Comparison of ENCODE assay signal across 1 cellular context in genomic region chr16:1309888-1310831, GRCh38.
TF ChIP-seq lines count a peak whose summit lies in the region.

No MANE protein-coding gene starts in this region.

TF ChIP-seq in IMR-90, 13 proteins besides CTCF, POLR2A, EP300 and RAD21:
- TF ChIP-seq MAFK (IDR thresholded peaks at IDR 0.05; ENCODE audit: low read depth, low read length) (no peak), MXI1 (IDR thresholded peaks at IDR 0.05; ENCODE audit: borderline replicate concordance, low read depth, low read length) (peak; percentile 23; the same call in 1 of the 2 replicates), CEBPB (IDR thresholded peaks at IDR 0.05; ENCODE audit: low read depth, low read length) (peak; percentile 95), MAZ (IDR thresholded peaks at IDR 0.05; ENCODE audit: borderline replicate concordance, low read depth, low read length) (peak; percentile 83; the same call in 1 of the 2 replicates), USF2 (IDR thresholded peaks at IDR 0.05; ENCODE audit: low read depth, low read length) (no peak), SMC3 (IDR thresholded peaks at IDR 0.05; ENCODE audit: low read depth, low read length) (no peak), NFE2L2 (IDR thresholded peaks at IDR 0.05; ENCODE audit: low read depth, low read length) (no peak)
